Comparison of ENCODE assay signal across 22 cellular contexts in genomic region chr14:70917633-70918032, GRCh38. TPM values are rescaled to one million over a fixed set of nuclear protein-coding genes. Genes with fewer than 3 reads are reported as not detected.
DNase-seq lines count a peak whose midpoint lies in the region; ATAC-seq and TF ChIP-seq lines count a peak whose summit lies in the region.
"Had no signal": no experiment of that assay in that cellular context is flagged by ENCODE, and none has a peak within 500 bp of the region (broad histone marks: within the 10 kb centered on the region; RNA-seq: fewer than 3 reads in every experiment).

No MANE protein-coding gene starts in this region.

- H3K9ac ChIP-seq in Loucy (ENCODE audit: low read depth, low read length, poor library complexity, severe bottlenecking) (no peak overlapping the region), subcutaneous abdominal adipose tissue (ENCODE audit: low read length in 5 of 5) (no peak overlapping the region)

- no peak for DNase-seq in stimulated activated naive CD8-positive, alpha-beta T cell treated with anti-CD3 and anti-CD28 coated beads, Interleukin-15, Interleukin-2, amounts not matched to agents 100 U/mL and 50 U/mL, for 24 hours
- DNase-seq in central memory CD8-positive, alpha-beta T cell (ENCODE audit: low spot score in 2 of 2): no peak
- DNase-seq in inferior parietal cortex (ENCODE audit: extremely low spot score): no peak
- no peak for DNase-seq in endothelial cell (ENCODE audit: low spot score)
- no peak for DNase-seq in NOMO-1 treated with dmso at 0.1 percent for 144 hours (lab: John Stamatoyannopoulos, UW; ENCODE audit: unreplicated experiment)
- DNase-seq: activated effector memory CD4-positive, alpha-beta T cell treated with Interleukin-2 at 50 U/mL for 16 hours; Calu3; cerebellar nuclear complex; endodermal cell; lower lobe of right lung; NCI-H1436; NCI-H2171; NCI-H526 treated with DMSO at 0.1 percent for 48 hours; stimulated activated CD4-positive, alpha-beta T cell treated with anti-CD3 and anti-CD28 coated beads, Interleukin-2, amount 100 ng/mL, for 24 hours; stomach; upper lobe of right lung had no signal

- ATAC-seq in stimulated activated naive CD8-positive, alpha-beta T cell treated with anti-CD3 and anti-CD28 coated beads, Interleukin-15, Interleukin-2, amounts not matched to agents 100 U/mL and 50 U/mL, for 24 hours: no peak
- ATAC-seq in central memory CD8-positive, alpha-beta T cell (replicated peaks; ENCODE audit: extremely low read depth, poor library complexity, severe bottlenecking): peak; percentile 44
- ATAC-seq: GM23338 had no signal

- H3K4me3 ChIP-seq in Loucy (ENCODE audit: low read length, poor library complexity, severe bottlenecking): no peak overlapping the region
- H3K4me3 ChIP-seq in subcutaneous abdominal adipose tissue (ENCODE audit: low read depth in 1 of 5, low read length in 5 of 5): no peak overlapping the region
- H3K4me3 ChIP-seq: ascending aorta, GM23338, lower lobe of right lung, stomach, upper lobe of right lung had no signal

- no peak overlapping the region for H2AFZ ChIP-seq in Loucy (ENCODE audit: low read length)
- H2AFZ ChIP-seq: GM23338 had no signal

- H3K36me3 ChIP-seq in Loucy (ENCODE audit: insufficient read depth, low read length) (peaks cover 5% of the 10 kb centered on the region), subcutaneous abdominal adipose tissue (ENCODE audit: control insufficient read depth in 5 of 5, insufficient read depth in 5 of 5, low read length in 5 of 5) (no peaks in the 10 kb centered on the region)
- H3K36me3 ChIP-seq: ascending aorta, lower lobe of right lung, stomach, upper lobe of right lung had no signal

- H3F3A ChIP-seq in Loucy (ENCODE audit: low read depth): peaks cover 11% of the 10 kb centered on the region; the same call in 1 of the 2 replicates

- H3K4me1 ChIP-seq in Loucy (ENCODE audit: insufficient read depth, low read length, poor library complexity, severe bottlenecking): peaks cover 91% of the 10 kb centered on the region
- peaks cover 4 to 29% (median 25%) of the 10 kb centered on the region in 5 donors for H3K4me1 ChIP-seq in subcutaneous abdominal adipose tissue (ENCODE audit: control insufficient read depth in 5 of 5, insufficient read depth in 5 of 5, low read length in 5 of 5)

- no peak for TF ChIP-seq CTCF in Loucy (conservative IDR thresholded peaks at IDR 0.05; ENCODE audit: low read length)
- TF ChIP-seq CTCF in endothelial cell (IDR thresholded peaks at IDR 0.05; ENCODE audit: unreplicated experiment): no peak

- H3K9me3 ChIP-seq in Loucy (ENCODE audit: insufficient read depth, low read depth, low read length) (no peaks in the 10 kb centered on the region), subcutaneous abdominal adipose tissue (ENCODE audit: control insufficient read depth in 5 of 5, low read length in 5 of 5) (no peaks in the 10 kb centered on the region)
- H3K9me3 ChIP-seq: ascending aorta, lower lobe of right lung, stomach, upper lobe of right lung had no signal

- H3K9me3 Mint-ChIP-seq in stimulated activated naive CD8-positive, alpha-beta T cell treated with anti-CD3 and anti-CD28 coated beads, Interleukin-15, Interleukin-2, amounts not matched to agents 100 ng/mL and 50 ng/mL, for 24 hours: no peaks in the 10 kb centered on the region
- H3K9me3 Mint-ChIP-seq in central memory CD8-positive, alpha-beta T cell: no peaks in the 10 kb centered on the region
- no peaks in the 10 kb centered on the region for H3K9me3 Mint-ChIP-seq in endothelial cell (ENCODE audit: unreplicated experiment)
- H3K9me3 Mint-ChIP-seq: endodermal cell, GM23338 had no signal

- no peaks in the 10 kb centered on the region for H3K27me3 ChIP-seq in Loucy (ENCODE audit: insufficient read depth, low read length, poor library complexity, severe bottlenecking)
- H3K27me3 ChIP-seq in subcutaneous abdominal adipose tissue (ENCODE audit: control insufficient read depth in 5 of 5, insufficient read depth in 4 of 5, low read length in 5 of 5): no peaks in the 10 kb centered on the region
- H3K27me3 ChIP-seq: ascending aorta, stomach, upper lobe of right lung had no signal

- H3K4me2 ChIP-seq in Loucy (ENCODE audit: low read depth, low read length, poor library complexity, severe bottlenecking): peak overlapping the region; percentile 77
- H3K4me2 ChIP-seq: GM23338 had no signal

- H3K27me3 Mint-ChIP-seq in stimulated activated naive CD8-positive, alpha-beta T cell treated with anti-CD3 and anti-CD28 coated beads, Interleukin-15, Interleukin-2, amounts not matched to agents 100 ng/mL and 50 ng/mL, for 24 hours: no peaks in the 10 kb centered on the region
- no peaks in the 10 kb centered on the region for H3K27me3 Mint-ChIP-seq in central memory CD8-positive, alpha-beta T cell
- H3K27me3 Mint-ChIP-seq in endothelial cell (ENCODE audit: unreplicated experiment): no peaks in the 10 kb centered on the region

- peaks cover 87% of the 10 kb centered on the region for H4K20me1 ChIP-seq in Loucy (ENCODE audit: insufficient read depth, low read length, poor library complexity, severe bottlenecking)

- no peaks in the 10 kb centered on the region for H3K9me2 ChIP-seq in Loucy (replicated peaks; ENCODE audit: low read depth, low read length)

- H3K79me2 ChIP-seq in Loucy (ENCODE audit: insufficient read depth, low read length): peaks cover 98% of the 10 kb centered on the region

- peak overlapping the region; percentile 46 for H3K27ac ChIP-seq in subcutaneous abdominal adipose tissue (ENCODE audit: low read depth, low read length)
- H3K27ac ChIP-seq: ascending aorta, lower lobe of right lung, stomach, upper lobe of right lung, VCaP had no signal

- peaks cover 85% of the 10 kb centered on the region for H3K4me1 Mint-ChIP-seq in stimulated activated naive CD8-positive, alpha-beta T cell treated with anti-CD3 and anti-CD28 coated beads, Interleukin-15, Interleukin-2, amounts not matched to agents 100 ng/mL and 50 ng/mL, for 24 hours (ENCODE audit: low read depth)
- H3K4me1 Mint-ChIP-seq in central memory CD8-positive, alpha-beta T cell: peaks cover 71% of the 10 kb centered on the region
- peaks cover 19% of the 10 kb centered on the region for H3K4me1 Mint-ChIP-seq in endothelial cell (ENCODE audit: unreplicated experiment)

- peak overlapping the region; percentile 36 for H3K27ac Mint-ChIP-seq in stimulated activated naive CD8-positive, alpha-beta T cell treated with anti-CD3 and anti-CD28 coated beads, Interleukin-15, Interleukin-2, amounts not matched to agents 100 ng/mL and 50 ng/mL, for 24 hours
- H3K27ac Mint-ChIP-seq in central memory CD8-positive, alpha-beta T cell (ENCODE audit: low read depth): no peak overlapping the region
- H3K27ac Mint-ChIP-seq in endothelial cell (ENCODE audit: unreplicated experiment): no peak overlapping the region
- H3K27ac Mint-ChIP-seq: endodermal cell, GM23338 had no signal

- H3K4me3 Mint-ChIP-seq in stimulated activated naive CD8-positive, alpha-beta T cell treated with anti-CD3 and anti-CD28 coated beads, Interleukin-15, Interleukin-2, amounts not matched to agents 100 ng/mL and 50 ng/mL, for 24 hours: no peak overlapping the region
- H3K4me3 Mint-ChIP-seq in central memory CD8-positive, alpha-beta T cell: no peak overlapping the region
- no peak overlapping the region for H3K4me3 Mint-ChIP-seq in endothelial cell (ENCODE audit: unreplicated experiment)
- H3K4me3 Mint-ChIP-seq: endodermal cell, GM23338 had no signal

- H3K36me3 Mint-ChIP-seq in stimulated activated naive CD8-positive, alpha-beta T cell treated with anti-CD3 and anti-CD28 coated beads, Interleukin-15, Interleukin-2, amounts not matched to agents 100 ng/mL and 50 ng/mL, for 24 hours (ENCODE audit: low read depth): peaks cover 14% of the 10 kb centered on the region
- peaks cover 2% of the 10 kb centered on the region for H3K36me3 Mint-ChIP-seq in central memory CD8-positive, alpha-beta T cell (ENCODE audit: insufficient read depth)
- peaks cover 7% of the 10 kb centered on the region for H3K36me3 Mint-ChIP-seq in endothelial cell (ENCODE audit: low read depth, unreplicated experiment)

RNA-seq across cellular contexts. Expression of gene PCNX1, which starts 10.4 kb away (rescaled TPM):
- 68.8 TPM for total RNA-seq in endothelial cell (ENCODE audit: unreplicated experiment)
